ENCODE assay signal across 1 cellular context in genomic region chr1:173206816-173207595, GRCh38.
TF ChIP-seq lines count a peak whose summit lies in the region.

Gene TNFSF4, minus strand, starts transcription at chr1:173207331. Its CDS starts 155 bp downstream, at chr1:173207176.

TF ChIP-seq in GM12878, 131 proteins besides CTCF, POLR2A, EP300 and RAD21 (continued from another document):
- TF ChIP-seq ZNF384 (IDR thresholded peaks at IDR 0.05; ENCODE audit: borderline replicate concordance, low read depth, low read length): peak; percentile 88
- no peak for TF ChIP-seq NR2C2 (IDR thresholded peaks at IDR 0.05; ENCODE audit: borderline replicate concordance, control insufficient read depth, insufficient read length, low read depth)
- TF ChIP-seq KLF5 (IDR thresholded peaks at IDR 0.05; ENCODE audit: partially characterized antibody): no peak
- no peak for TF ChIP-seq CHD4 (IDR thresholded peaks at IDR 0.05)
- TF ChIP-seq MTA2 (IDR thresholded peaks at IDR 0.05; ENCODE audit: low read depth): no peak; the same call in 1 of the 2 replicates
- peak; percentile 61; the same call in 1 of the 2 replicates for TF ChIP-seq ATF2 (IDR thresholded peaks at IDR 0.05; ENCODE audit: low read length)
- TF ChIP-seq USF2 (IDR thresholded peaks at IDR 0.05; ENCODE audit: borderline replicate concordance, low read depth, low read length): no peak
- TF ChIP-seq PAX8 (IDR thresholded peaks at IDR 0.05): no peak
- TF ChIP-seq CHD1 (IDR thresholded peaks at IDR 0.05; ENCODE audit: low read depth, low read length): no peak
- no peak for TF ChIP-seq RBBP5 (conservative IDR thresholded peaks at IDR 0.05)
- no peak for TF ChIP-seq RFX5 (IDR thresholded peaks at IDR 0.05; ENCODE audit: low read depth, low read length)
TF ChIP-seq in GM12878: peak in this region for 20.
